1 cellular context compared by ENCODE assay signal in the genomic region with DNA sequence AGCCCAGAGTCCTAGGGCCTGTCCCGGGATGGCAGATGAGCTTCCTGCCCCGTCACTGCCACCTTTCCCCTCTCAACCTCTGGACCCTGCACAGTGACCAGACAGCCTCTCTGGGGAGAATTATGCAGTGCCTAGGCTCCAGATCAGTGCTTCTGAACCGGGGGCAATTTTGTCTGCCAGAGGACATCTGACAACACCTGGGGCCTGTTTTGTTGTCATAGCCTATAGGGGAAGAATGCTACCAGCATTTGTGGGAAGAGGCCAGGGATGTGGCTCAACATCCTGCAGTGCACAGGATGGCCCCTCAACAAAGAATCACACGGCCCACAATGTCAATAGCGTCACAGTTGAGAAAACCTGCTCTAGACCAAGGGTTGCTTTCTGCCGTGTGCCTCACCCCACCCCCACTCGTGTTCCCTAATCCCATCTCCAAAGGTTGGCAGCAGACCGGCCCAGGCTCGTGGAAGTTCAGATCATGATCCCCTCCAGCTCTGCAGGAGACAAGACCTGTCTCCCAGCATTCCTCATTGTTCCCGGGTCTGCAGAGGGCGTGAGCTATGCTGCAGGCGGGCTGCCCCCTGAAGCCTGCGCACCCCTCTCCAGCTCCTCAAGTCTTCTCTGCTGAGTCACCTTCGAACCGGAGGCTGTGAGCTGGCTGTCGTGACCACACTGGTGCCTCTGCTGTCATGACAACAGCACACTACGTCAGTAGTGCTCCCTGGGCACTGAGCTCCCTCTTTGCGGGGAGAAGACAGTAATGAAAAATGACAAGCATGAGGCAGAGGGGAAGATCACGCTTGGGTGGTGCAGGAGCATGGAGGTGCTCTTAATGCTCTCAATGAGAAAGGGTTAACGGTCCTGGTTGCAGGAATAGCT.
TF ChIP-seq lines count a peak whose summit lies in the region.

No MANE protein-coding gene starts in this region.

TF ChIP-seq in K562, 482 proteins besides CTCF, POLR2A, EP300 and RAD21 (continued from another document and continues in another):
- TF ChIP-seq, protein P1, sequence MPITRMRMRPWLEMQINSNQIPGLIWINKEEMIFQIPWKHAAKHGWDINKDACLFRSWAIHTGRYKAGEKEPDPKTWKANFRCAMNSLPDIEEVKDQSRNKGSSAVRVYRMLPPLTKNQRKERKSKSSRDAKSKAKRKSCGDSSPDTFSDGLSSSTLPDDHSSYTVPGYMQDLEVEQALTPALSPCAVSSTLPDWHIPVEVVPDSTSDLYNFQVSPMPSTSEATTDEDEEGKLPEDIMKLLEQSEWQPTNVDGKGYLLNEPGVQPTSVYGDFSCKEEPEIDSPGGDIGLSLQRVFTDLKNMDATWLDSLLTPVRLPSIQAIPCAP (CRISPR knock-in tag; IDR thresholded peaks at IDR 0.05; ENCODE audit: borderline replicate concordance) = no peak
- TF ChIP-seq ZNF384 (IDR thresholded peaks at IDR 0.05; ENCODE audit: low read depth, low read length) (no peak), ATF1 (CRISPR knock-in tag; IDR thresholded peaks at IDR 0.05) (no peak), ATF1 (tag; IDR thresholded peaks at IDR 0.05) (peak; percentile 86), DPF2 (IDR thresholded peaks at IDR 0.05) (peak; percentile 76), CCNT2 (IDR thresholded peaks at IDR 0.05; ENCODE audit: borderline replicate concordance, extremely low read depth, insufficient read length, low read depth, low read length) (peak; percentile 49), POLR2AphosphoS5 (IDR thresholded peaks at IDR 0.05; ENCODE audit: control insufficient read depth, insufficient read depth, low read depth, low read length) (no peak; the same call in none of the 2 replicates), ATF7 (IDR thresholded peaks at IDR 0.05) (peak; percentile 76), DMBX1 (CRISPR knock-in tag; IDR thresholded peaks at IDR 0.05; ENCODE audit: borderline replicate concordance) (0 out of 2 replicates have a peak, but pooled peaks have one; percentile 16), PPARD (CRISPR knock-in tag; IDR thresholded peaks at IDR 0.05) (no peak), BACH1 (tag; IDR thresholded peaks at IDR 0.05) (peak; percentile 83), FOXP1 (CRISPR knock-in tag; IDR thresholded peaks at IDR 0.05) (no peak), MXI1 (IDR thresholded peaks at IDR 0.05; ENCODE audit: low read depth, low read length) (peak; percentile 77; the same call in 1 of the 2 replicates), SP1 (CRISPR knock-in tag; IDR thresholded peaks at IDR 0.05) (no peak), ZBED1 (IDR thresholded peaks at IDR 0.05) (peak; percentile 96; the same call in 1 of the 2 replicates), POLR2B (IDR thresholded peaks at IDR 0.05; ENCODE audit: low read depth, partially characterized antibody) (peak; percentile 47), LEF1 (IDR thresholded peaks at IDR 0.05) (peak; percentile 63; the same call in 1 of the 2 replicates), NRF1 (conservative IDR thresholded peaks at IDR 0.05 in 1 of 2, IDR thresholded peaks at IDR 0.05 in 1 of 2) (peak; percentile 84 to 87), RBM34 (IDR thresholded peaks at IDR 0.05; ENCODE audit: borderline replicate concordance, insufficient read depth, low read length) (no peak), RFX1 (IDR thresholded peaks at IDR 0.05) (peak; percentile 96), SMARCA4 (IDR thresholded peaks at IDR 0.05) (peak; percentile 61; the same call in 1 of the 2 replicates), SMAD2 (IDR thresholded peaks at IDR 0.05; ENCODE audit: low read depth, low read length) (no peak), BHLHE40 (IDR thresholded peaks at IDR 0.05; ENCODE audit: low read length) (peak; percentile 3; the same call in 1 of the 2 replicates), ZNF263 (CRISPR knock-in tag; IDR thresholded peaks at IDR 0.05; ENCODE audit: borderline replicate concordance) (peak; percentile 90), SUPT5H (IDR thresholded peaks at IDR 0.05) (peak; percentile 15), EZH2 (IDR thresholded peaks at IDR 0.05; ENCODE audit: borderline replicate concordance, low read depth, low read length) (no peak), MBD2 (IDR thresholded peaks at IDR 0.05; ENCODE audit: borderline replicate concordance, low read depth) (peak; percentile 33; the same call in 1 of the 2 replicates), NCOA4 (IDR thresholded peaks at IDR 0.05; ENCODE audit: partially characterized antibody) (no peak), BCOR (IDR thresholded peaks at IDR 0.05) (no peak), HMGN3 (IDR thresholded peaks at IDR 0.05; ENCODE audit: borderline replicate concordance, extremely low read depth, insufficient read length, low read depth, low read length) (peak; percentile 40), ZNF143 (CRISPR knock-in tag; IDR thresholded peaks at IDR 0.05) (no peak), CSDE1 (IDR thresholded peaks at IDR 0.05) (peak in 1 of 2 experiments; percentile 82; a peak in 2 of 4 replicates), POLR2G (IDR thresholded peaks at IDR 0.05; ENCODE audit: low read depth, low read length) (peak; percentile 35; the same call in 1 of the 2 replicates), SNIP1 (IDR thresholded peaks at IDR 0.05; ENCODE audit: low read depth) (no peak), PHF8 (IDR thresholded peaks at IDR 0.05; ENCODE audit: borderline replicate concordance, low read length) (no peak; the same call in 1 of the 2 replicates), GTF2E2 (tag; IDR thresholded peaks at IDR 0.05) (no peak), MTA3 (IDR thresholded peaks at IDR 0.05; ENCODE audit: borderline replicate concordance) (peak; percentile 68; the same call in 1 of the 2 replicates), BDP1 (IDR thresholded peaks at IDR 0.05; ENCODE audit: insufficient read depth, insufficient read length) (no peak)
- TF ChIP-seq, protein P2, sequence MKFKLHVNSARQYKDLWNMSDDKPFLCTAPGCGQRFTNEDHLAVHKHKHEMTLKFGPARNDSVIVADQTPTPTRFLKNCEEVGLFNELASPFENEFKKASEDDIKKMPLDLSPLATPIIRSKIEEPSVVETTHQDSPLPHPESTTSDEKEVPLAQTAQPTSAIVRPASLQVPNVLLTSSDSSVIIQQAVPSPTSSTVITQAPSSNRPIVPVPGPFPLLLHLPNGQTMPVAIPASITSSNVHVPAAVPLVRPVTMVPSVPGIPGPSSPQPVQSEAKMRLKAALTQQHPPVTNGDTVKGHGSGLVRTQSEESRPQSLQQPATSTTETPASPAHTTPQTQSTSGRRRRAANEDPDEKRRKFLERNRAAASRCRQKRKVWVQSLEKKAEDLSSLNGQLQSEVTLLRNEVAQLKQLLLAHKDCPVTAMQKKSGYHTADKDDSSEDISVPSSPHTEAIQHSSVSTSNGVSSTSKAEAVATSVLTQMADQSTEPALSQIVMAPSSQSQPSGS (CRISPR knock-in tag; IDR thresholded peaks at IDR 0.05) = no peak
- TF ChIP-seq, protein P3, sequence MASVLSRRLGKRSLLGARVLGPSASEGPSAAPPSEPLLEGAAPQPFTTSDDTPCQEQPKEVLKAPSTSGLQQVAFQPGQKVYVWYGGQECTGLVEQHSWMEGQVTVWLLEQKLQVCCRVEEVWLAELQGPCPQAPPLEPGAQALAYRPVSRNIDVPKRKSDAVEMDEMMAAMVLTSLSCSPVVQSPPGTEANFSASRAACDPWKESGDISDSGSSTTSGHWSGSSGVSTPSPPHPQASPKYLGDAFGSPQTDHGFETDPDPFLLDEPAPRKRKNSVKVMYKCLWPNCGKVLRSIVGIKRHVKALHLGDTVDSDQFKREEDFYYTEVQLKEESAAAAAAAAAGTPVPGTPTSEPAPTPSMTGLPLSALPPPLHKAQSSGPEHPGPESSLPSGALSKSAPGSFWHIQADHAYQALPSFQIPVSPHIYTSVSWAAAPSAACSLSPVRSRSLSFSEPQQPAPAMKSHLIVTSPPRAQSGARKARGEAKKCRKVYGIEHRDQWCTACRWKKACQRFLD (CRISPR knock-in tag; IDR thresholded peaks at IDR 0.05) = peak; percentile 47; the same call in 1 of the 2 replicates
- TF ChIP-seq, protein P4, sequence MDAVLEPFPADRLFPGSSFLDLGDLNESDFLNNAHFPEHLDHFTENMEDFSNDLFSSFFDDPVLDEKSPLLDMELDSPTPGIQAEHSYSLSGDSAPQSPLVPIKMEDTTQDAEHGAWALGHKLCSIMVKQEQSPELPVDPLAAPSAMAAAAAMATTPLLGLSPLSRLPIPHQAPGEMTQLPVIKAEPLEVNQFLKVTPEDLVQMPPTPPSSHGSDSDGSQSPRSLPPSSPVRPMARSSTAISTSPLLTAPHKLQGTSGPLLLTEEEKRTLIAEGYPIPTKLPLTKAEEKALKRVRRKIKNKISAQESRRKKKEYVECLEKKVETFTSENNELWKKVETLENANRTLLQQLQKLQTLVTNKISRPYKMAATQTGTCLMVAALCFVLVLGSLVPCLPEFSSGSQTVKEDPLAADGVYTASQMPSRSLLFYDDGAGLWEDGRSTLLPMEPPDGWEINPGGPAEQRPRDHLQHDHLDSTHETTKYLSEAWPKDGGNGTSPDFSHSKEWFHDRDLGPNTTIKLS (IDR thresholded peaks at IDR 0.05; ENCODE audit: borderline replicate concordance, low read depth) = peak; percentile 51; the same call in 1 of the 2 replicates
- TF ChIP-seq, protein P5, sequence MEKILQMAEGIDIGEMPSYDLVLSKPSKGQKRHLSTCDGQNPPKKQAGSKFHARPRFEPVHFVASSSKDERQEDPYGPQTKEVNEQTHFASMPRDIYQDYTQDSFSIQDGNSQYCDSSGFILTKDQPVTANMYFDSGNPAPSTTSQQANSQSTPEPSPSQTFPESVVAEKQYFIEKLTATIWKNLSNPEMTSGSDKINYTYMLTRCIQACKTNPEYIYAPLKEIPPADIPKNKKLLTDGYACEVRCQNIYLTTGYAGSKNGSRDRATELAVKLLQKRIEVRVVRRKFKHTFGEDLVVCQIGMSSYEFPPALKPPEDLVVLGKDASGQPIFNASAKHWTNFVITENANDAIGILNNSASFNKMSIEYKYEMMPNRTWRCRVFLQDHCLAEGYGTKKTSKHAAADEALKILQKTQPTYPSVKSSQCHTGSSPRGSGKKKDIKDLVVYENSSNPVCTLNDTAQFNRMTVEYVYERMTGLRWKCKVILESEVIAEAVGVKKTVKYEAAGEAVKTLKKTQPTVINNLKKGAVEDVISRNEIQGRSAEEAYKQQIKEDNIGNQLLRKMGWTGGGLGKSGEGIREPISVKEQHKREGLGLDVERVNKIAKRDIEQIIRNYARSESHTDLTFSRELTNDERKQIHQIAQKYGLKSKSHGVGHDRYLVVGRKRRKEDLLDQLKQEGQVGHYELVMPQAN (IDR thresholded peaks at IDR 0.05; ENCODE audit: borderline replicate concordance) = 0 out of 2 replicates have a peak, but pooled peaks have one; percentile 48
- TF ChIP-seq, protein P6, sequence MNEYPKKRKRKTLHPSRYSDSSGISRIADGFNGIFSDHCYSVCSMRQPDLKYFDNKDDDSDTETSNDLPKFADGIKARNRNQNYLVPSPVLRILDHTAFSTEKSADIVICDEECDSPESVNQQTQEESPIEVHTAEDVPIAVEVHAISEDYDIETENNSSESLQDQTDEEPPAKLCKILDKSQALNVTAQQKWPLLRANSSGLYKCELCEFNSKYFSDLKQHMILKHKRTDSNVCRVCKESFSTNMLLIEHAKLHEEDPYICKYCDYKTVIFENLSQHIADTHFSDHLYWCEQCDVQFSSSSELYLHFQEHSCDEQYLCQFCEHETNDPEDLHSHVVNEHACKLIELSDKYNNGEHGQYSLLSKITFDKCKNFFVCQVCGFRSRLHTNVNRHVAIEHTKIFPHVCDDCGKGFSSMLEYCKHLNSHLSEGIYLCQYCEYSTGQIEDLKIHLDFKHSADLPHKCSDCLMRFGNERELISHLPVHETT (CRISPR knock-in tag; conservative IDR thresholded peaks at IDR 0.05 in 1 of 2, IDR thresholded peaks at IDR 0.05 in 1 of 2) = 0 out of 4 replicates have a peak, but pooled peaks of 1 of the 2 experiments have one; percentile 46
- TF ChIP-seq, protein P7, sequence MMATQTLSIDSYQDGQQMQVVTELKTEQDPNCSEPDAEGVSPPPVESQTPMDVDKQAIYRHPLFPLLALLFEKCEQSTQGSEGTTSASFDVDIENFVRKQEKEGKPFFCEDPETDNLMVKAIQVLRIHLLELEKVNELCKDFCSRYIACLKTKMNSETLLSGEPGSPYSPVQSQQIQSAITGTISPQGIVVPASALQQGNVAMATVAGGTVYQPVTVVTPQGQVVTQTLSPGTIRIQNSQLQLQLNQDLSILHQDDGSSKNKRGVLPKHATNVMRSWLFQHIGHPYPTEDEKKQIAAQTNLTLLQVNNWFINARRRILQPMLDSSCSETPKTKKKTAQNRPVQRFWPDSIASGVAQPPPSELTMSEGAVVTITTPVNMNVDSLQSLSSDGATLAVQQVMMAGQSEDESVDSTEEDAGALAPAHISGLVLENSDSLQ (IDR thresholded peaks at IDR 0.05) = peak; percentile 53
- TF ChIP-seq, protein P8, sequence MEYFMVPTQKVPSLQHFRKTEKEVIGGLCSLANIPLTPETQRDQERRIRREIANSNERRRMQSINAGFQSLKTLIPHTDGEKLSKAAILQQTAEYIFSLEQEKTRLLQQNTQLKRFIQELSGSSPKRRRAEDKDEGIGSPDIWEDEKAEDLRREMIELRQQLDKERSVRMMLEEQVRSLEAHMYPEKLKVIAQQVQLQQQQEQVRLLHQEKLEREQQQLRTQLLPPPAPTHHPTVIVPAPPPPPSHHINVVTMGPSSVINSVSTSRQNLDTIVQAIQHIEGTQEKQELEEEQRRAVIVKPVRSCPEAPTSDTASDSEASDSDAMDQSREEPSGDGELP (CRISPR knock-in tag; IDR thresholded peaks at IDR 0.05; ENCODE audit: borderline replicate concordance) = peak; percentile 39; the same call in 1 of the 2 replicates
- TF ChIP-seq, protein P9, sequence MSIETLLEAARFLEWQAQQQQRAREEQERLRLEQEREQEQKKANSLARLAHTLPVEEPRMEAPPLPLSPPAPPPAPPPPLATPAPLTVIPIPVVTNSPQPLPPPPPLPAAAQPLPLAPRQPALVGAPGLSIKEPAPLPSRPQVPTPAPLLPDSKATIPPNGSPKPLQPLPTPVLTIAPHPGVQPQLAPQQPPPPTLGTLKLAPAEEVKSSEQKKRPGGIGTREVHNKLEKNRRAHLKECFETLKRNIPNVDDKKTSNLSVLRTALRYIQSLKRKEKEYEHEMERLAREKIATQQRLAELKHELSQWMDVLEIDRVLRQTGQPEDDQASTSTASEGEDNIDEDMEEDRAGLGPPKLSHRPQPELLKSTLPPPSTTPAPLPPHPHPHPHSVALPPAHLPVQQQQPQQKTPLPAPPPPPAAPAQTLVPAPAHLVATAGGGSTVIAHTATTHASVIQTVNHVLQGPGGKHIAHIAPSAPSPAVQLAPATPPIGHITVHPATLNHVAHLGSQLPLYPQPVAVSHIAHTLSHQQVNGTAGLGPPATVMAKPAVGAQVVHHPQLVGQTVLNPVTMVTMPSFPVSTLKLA (conservative IDR thresholded peaks at IDR 0.05) = peak; percentile 40 to 68; a peak in 3 of 4 replicates
